Comparison of ENCODE assay signal across 19 cellular contexts in the genomic region with DNA sequence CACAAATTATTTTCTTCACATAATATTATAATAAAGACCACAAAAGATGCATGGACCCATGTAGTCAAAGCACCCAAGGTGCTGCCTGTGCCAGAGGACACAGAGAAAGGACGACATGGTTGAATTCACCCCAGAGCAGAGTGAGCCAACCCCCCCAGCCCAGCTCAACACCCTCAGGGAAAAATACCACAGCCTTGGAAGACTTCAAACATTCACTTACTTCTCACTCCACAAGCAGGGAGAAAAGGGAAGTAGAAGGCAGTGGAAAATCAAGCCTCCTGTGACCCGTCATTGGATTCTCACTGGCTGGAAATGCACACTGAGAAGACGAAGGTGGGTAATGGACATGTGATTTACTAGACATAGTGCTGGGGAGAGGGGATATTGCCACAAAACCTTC.
DNase-seq lines count a peak whose midpoint lies in the region; ATAC-seq and TF ChIP-seq lines count a peak whose summit lies in the region.
"Had no signal": no experiment of that assay in that cellular context is flagged by ENCODE, and none has a peak within 500 bp of the region (broad histone marks: within the 10 kb centered on the region; RNA-seq: fewer than 3 reads in every experiment).

No MANE protein-coding gene starts in this region.

- H3K27ac ChIP-seq in mesendoderm (ENCODE audit: low read depth, low read length): no peak overlapping the region
- peak overlapping the region; percentile 20 for H3K27ac ChIP-seq in smooth muscle cell (ENCODE audit: low read depth)
- H3K27ac ChIP-seq: A549 had no signal

- no CpG with 5 or more reads among the region's 3 CpGs for WGBS in mesendoderm (ENCODE audit: extremely low coverage, insufficient coverage, low lambda C conversion rate)
- WGBS in smooth muscle cell (ENCODE audit: low lambda C conversion rate): 64% methylated on average over 3 of the region's 3 CpGs

- no peak overlapping the region for H2BK120ac ChIP-seq in mesendoderm (ENCODE audit: low read depth, low read length)

- H2AFZ ChIP-seq in smooth muscle cell (ENCODE audit: low read depth): no peak overlapping the region

- H3K56ac ChIP-seq in mesendoderm (ENCODE audit: low read length): no peak overlapping the region

- H3K9ac ChIP-seq in iPS-15b (ENCODE audit: low read depth, low read length): peak overlapping the region; percentile 12
- H3K9ac ChIP-seq in mesendoderm (ENCODE audit: low read length): no peak overlapping the region
- H3K9ac ChIP-seq in smooth muscle cell (ENCODE audit: low read depth): no peak overlapping the region

- no peak overlapping the region for H3K4ac ChIP-seq in mesendoderm (ENCODE audit: low read depth, low read length)

- H3K36me3 ChIP-seq in iPS-15b (ENCODE audit: control insufficient read depth, insufficient read depth, low read length) (no peaks in the 10 kb centered on the region), mesendoderm (ENCODE audit: control insufficient read depth, insufficient read depth, low read length) (no peaks in the 10 kb centered on the region), smooth muscle cell (ENCODE audit: low read depth) (no peaks in the 10 kb centered on the region)

- H3K23ac ChIP-seq in mesendoderm (ENCODE audit: low read length): no peak overlapping the region

- H3K79me1 ChIP-seq in mesendoderm (ENCODE audit: low read length): no peaks in the 10 kb centered on the region

- TF ChIP-seq CTCF in smooth muscle cell (IDR thresholded peaks at IDR 0.05; ENCODE audit: borderline replicate concordance, insufficient read depth, poor library complexity, severe bottlenecking): no peak

- H3K27me3 ChIP-seq in iPS-15b (ENCODE audit: control insufficient read depth, insufficient read depth, low read length) (no peaks in the 10 kb centered on the region), mesendoderm (ENCODE audit: insufficient read depth, low read length, poor library complexity) (no peaks in the 10 kb centered on the region), smooth muscle cell (ENCODE audit: low read depth) (no peaks in the 10 kb centered on the region)

- H3F3A ChIP-seq in smooth muscle cell (ENCODE audit: low read depth): no peaks in the 10 kb centered on the region

- H2BK5ac ChIP-seq in mesendoderm (ENCODE audit: low read length): no peak overlapping the region

- no peaks in the 10 kb centered on the region for H4K20me1 ChIP-seq in smooth muscle cell (ENCODE audit: low read depth)

- H3K18ac ChIP-seq in mesendoderm (ENCODE audit: low read length): no peak overlapping the region

- no peaks in the 10 kb centered on the region for H3K9me3 ChIP-seq in iPS-15b (ENCODE audit: control insufficient read depth, insufficient read depth, low read length)
- H3K9me3 ChIP-seq in smooth muscle cell (replicated peaks; ENCODE audit: low read depth): no peaks in the 10 kb centered on the region
- H3K9me3 ChIP-seq: A549 had no signal

- H3K79me2 ChIP-seq in mesendoderm (ENCODE audit: control insufficient read depth, insufficient read depth, low read length) (no peaks in the 10 kb centered on the region), smooth muscle cell (ENCODE audit: low read depth) (no peaks in the 10 kb centered on the region)

- H4K8ac ChIP-seq in mesendoderm (ENCODE audit: low read depth, low read length): no peak overlapping the region

- H3K4me1 ChIP-seq in iPS-15b (ENCODE audit: control insufficient read depth, insufficient read depth, low read length) (no peaks in the 10 kb centered on the region), mesendoderm (ENCODE audit: control insufficient read depth, low read depth, low read length) (no peaks in the 10 kb centered on the region), smooth muscle cell (ENCODE audit: low read depth) (no peaks in the 10 kb centered on the region)
- H3K4me1 ChIP-seq: A549 had no signal

- no peak overlapping the region for H4K5ac ChIP-seq in mesendoderm (ENCODE audit: low read length)

- no peak for ATAC-seq in HG02870 (IDR thresholded peaks at IDR 0.05; ENCODE audit: unreplicated experiment)
- ATAC-seq: A549 had no signal

- H2BK15ac ChIP-seq in mesendoderm (replicated peaks; ENCODE audit: low read depth): no peak overlapping the region

- H3K4me3 ChIP-seq in iPS-15b (ENCODE audit: low read depth, low read length) (no peak overlapping the region), mesendoderm (ENCODE audit: low read length) (no peak overlapping the region), smooth muscle cell (no peak overlapping the region)
- H3K4me3 ChIP-seq: A549 had no signal

- DNase-seq in ELF-1 (ENCODE audit: low read depth, low spot score): peak; percentile 74
- peak; percentile 30 for DNase-seq in mesendoderm
- DNase-seq in smooth muscle cell (lab: John Stamatoyannopoulos, UW; ENCODE audit: unreplicated experiment): no peak
- no peak for DNase-seq in activated CD8-positive, alpha-beta memory T cell treated with anti-CD3 and anti-CD28 coated beads for 24 hours
- DNase-seq in NCI-H748 treated with DMSO at 0.1 percent for 48 hours (lab: John Stamatoyannopoulos, UW): no peak
- DNase-seq: 8988T; ACHN; C1 segment of cervical spinal cord; Calu3; CD4-positive, alpha-beta memory T cell; COR-L47; DMS53; DMS79 treated with DMSO at 0.1 percent for 48 hours; GOT3; H7; HCEC 1CT had no signal

- no peak overlapping the region for H2AK5ac ChIP-seq in mesendoderm (ENCODE audit: low read length)

- H3K4me2 ChIP-seq in mesendoderm (ENCODE audit: low read length) (no peak overlapping the region), smooth muscle cell (no peak overlapping the region)
- H3K4me2 ChIP-seq: A549 had no signal

Comparison
In these comparisons a context has a peak if more than half of its experiments do, and no peak if none do; other contexts are left out.
1. DNase-seq: peak in ELF-1 (single experiment) and mesendoderm (single experiment); none in smooth muscle cell (single experiment), activated CD8-positive, alpha-beta memory T cell treated with anti-CD3 and anti-CD28 coated beads for 24 hours (single experiment) and NCI-H748 treated with DMSO at 0.1 percent for 48 hours (single experiment).